31 cellular contexts compared by ENCODE assay signal in genomic region chr10:27247037-27247436, GRCh38.
"Had no signal": no experiment of that assay in that cellular context is flagged by ENCODE, and none has a peak within 500 bp of the region (broad histone marks: within the 10 kb centered on the region; RNA-seq: fewer than 3 reads in every experiment).

No MANE protein-coding gene starts in this region.

- H3K4me3 ChIP-seq: ascending aorta, cardiac muscle cell had no signal

- H3K27ac ChIP-seq: ascending aorta, cardiac muscle cell, WERI-Rb-1 had no signal

- DNase-seq: activated CD4-positive, alpha-beta memory T cell treated with anti-CD3 and anti-CD28 coated beads, Interleukin-2, amount 10 ng/mL, durations not matched to agents 7 days and 5 days; activated CD4-positive, alpha-beta T cell treated with anti-CD3 and anti-CD28 coated beads for 1 hour; activated CD4-positive, alpha-beta T cell treated with anti-CD3 and anti-CD28 coated beads for 36 hours; activated CD4-positive, alpha-beta T cell treated with anti-CD3 and anti-CD28 coated beads for 48 hours; activated CD4-positive, alpha-beta T cell treated with anti-CD3 and anti-CD28 coated beads, Interleukin-2, amount 10 ng/mL, durations not matched to agents 7 days and 5 days; activated CD4-positive, alpha-beta T cell treated with anti-CD3 and anti-CD28 coated beads, Interleukin-2, amount 50 U/mL, for 48 hours; activated CD4-positive, CD25-positive, alpha-beta regulatory T cell; activated CD8-positive, alpha-beta memory T cell treated with anti-CD3 and anti-CD28 coated beads for 24 hours; activated CD8-positive, alpha-beta memory T cell treated with anti-CD3 and anti-CD28 coated beads, Interleukin-2, amount 10 ng/mL, durations not matched to agents 7 days and 5 days; activated CD8-positive, alpha-beta memory T cell treated with anti-CD3 and anti-CD28 coated beads, Interleukin-2, amount 50 U/mL, for 48 hours; activated CD8-positive, alpha-beta T cell treated with anti-CD3 and anti-CD28 coated beads, Interleukin-2, amount 10 ng/mL, durations not matched to agents 7 days and 5 days; activated effector memory CD4-positive, alpha-beta T cell treated with Interleukin-2 at 50 U/mL for 16 hours; activated gamma-delta T cell; activated naive CD4-positive, alpha-beta T cell treated with anti-CD3 and anti-CD28 coated beads, Interleukin-2, amount 10 ng/mL, durations not matched to agents 7 days and 5 days; activated naive CD4-positive, alpha-beta T cell treated with Interleukin-2 at 50 U/mL for 16 hours; activated naive CD8-positive, alpha-beta T cell treated with anti-CD3 and anti-CD28 coated beads, Interleukin-2, amount 10 ng/mL, durations not matched to agents 7 days and 5 days; activated naive CD8-positive, alpha-beta T cell treated with anti-CD3 and anti-CD28 coated beads, Interleukin-2, amount 50 U/mL, for 24 hours; activated T-cell treated with anti-CD3 and anti-CD28 coated beads, Interleukin-2, amount 50 U/mL, for 24 hours; activated T-cell treated with anti-CD3 and anti-CD28 coated beads, Interleukin-2, amount 50 U/mL, for 48 hours; amygdala; anterior cingulate cortex; caudate nucleus; cerebellar nuclear complex; T-helper 1 cell; T-helper 2 cell; T-helper 9 cell; WERI-Rb-1 had no signal

- H3K36me3 ChIP-seq: ascending aorta, cardiac muscle cell, WERI-Rb-1 had no signal

- FAIRE-seq: bronchial epithelial cell, TTC549 had no signal

- H3K9me3 ChIP-seq: ascending aorta had no signal

- H3K27me3 ChIP-seq: ascending aorta, cardiac muscle cell had no signal
